Comparison of ENCODE assay signal across 31 cellular contexts in the genomic region with DNA sequence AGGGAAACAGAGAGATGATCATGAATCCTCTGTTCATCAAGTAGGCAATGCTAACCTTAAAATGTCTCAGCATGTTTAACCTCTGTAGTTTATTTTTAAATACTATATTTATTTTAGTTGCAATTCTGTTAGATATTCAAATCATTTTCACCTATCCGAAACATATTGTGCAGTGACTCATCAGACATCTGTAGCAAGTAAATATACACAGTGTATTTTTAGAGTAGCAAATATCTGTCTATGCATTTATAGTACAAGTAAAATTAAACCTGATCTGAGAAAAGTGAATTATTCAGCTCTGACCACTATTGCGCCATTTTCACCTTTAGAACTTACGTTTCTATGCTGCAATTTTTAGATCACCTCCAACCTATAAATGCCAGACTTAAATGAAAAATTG. TPM values are rescaled to one million over a fixed set of nuclear protein-coding genes. Genes with fewer than 3 reads are reported as not detected.
"Had no signal": no experiment of that assay in that cellular context is flagged by ENCODE, and none has a peak within 500 bp of the region (broad histone marks: within the 10 kb centered on the region; RNA-seq: fewer than 3 reads in every experiment).

No MANE protein-coding gene starts in this region.

- H3K27me3 ChIP-seq: adrenal gland, body of pancreas, cardiac muscle cell, dorsolateral prefrontal cortex, heart left ventricle had no signal

- FAIRE-seq: frontal cortex had no signal

- DNase-seq: activated CD4-positive, alpha-beta memory T cell treated with anti-CD3 and anti-CD28 coated beads for 36 hours; activated CD4-positive, alpha-beta T cell treated with anti-CD3 and anti-CD28 coated beads for 36 hours; activated CD4-positive, alpha-beta T cell treated with anti-CD3 and anti-CD28 coated beads, Interleukin-2, amount 10 ng/mL, durations not matched to agents 24 days and 14 days; activated CD4-positive, CD25-positive, alpha-beta regulatory T cell; activated CD4-positive, CD25-positive, alpha-beta regulatory T cell treated with anti-CD3 and anti-CD28 coated beads, Interleukin-2, amount 50 U/mL, for 72 hours; activated CD8-positive, alpha-beta memory T cell treated with anti-CD3 and anti-CD28 coated beads, Interleukin-2, amount 10 ng/mL, durations not matched to agents 7 days and 5 days; activated CD8-positive, alpha-beta memory T cell treated with anti-CD3 and anti-CD28 coated beads, Interleukin-2, amount 50 U/mL, for 4 hours; activated CD8-positive, alpha-beta T cell treated with anti-CD3 and anti-CD28 coated beads, Interleukin-2, amount 10 ng/mL, durations not matched to agents 7 days and 5 days; activated effector memory CD4-positive, alpha-beta T cell treated with anti-CD3 and anti-CD28 coated beads, Interleukin-2, amount 50 U/mL, for 16 hours; activated naive CD4-positive, alpha-beta T cell treated with anti-CD3 and anti-CD28 coated beads for 36 hours; activated naive CD8-positive, alpha-beta T cell treated with anti-CD3 and anti-CD28 coated beads for 36 hours; activated naive CD8-positive, alpha-beta T cell treated with anti-CD3 and anti-CD28 coated beads, Interleukin-2, amount 50 U/mL, for 24 hours; activated T-cell treated with anti-CD3 and anti-CD28 coated beads, Interleukin-2, amount 50 U/mL, for 1 hour; activated T-cell treated with anti-CD3 and anti-CD28 coated beads, Interleukin-2, amount 50 U/mL, for 48 hours; adrenal gland; amygdala; aorta; body of pancreas; central memory CD4-positive, alpha-beta T cell; dorsolateral prefrontal cortex; effector memory CD4-positive, alpha-beta T cell; endodermal cell; foreskin fibroblast; glutamatergic neuron; heart left ventricle; T-helper 2 cell had no signal

- H3K27ac ChIP-seq: adrenal gland, body of pancreas, cardiac muscle cell, coronary artery, dorsolateral prefrontal cortex, heart left ventricle had no signal

- H3K4me3 ChIP-seq: adrenal gland, body of pancreas, cardiac muscle cell, coronary artery, dorsolateral prefrontal cortex, heart left ventricle had no signal

- H3K9me3 ChIP-seq: adrenal gland, body of pancreas, heart left ventricle had no signal

- H3K4me1 ChIP-seq: adrenal gland, body of pancreas had no signal

- ATAC-seq: activated CD4-positive, alpha-beta T cell treated with anti-CD3 and anti-CD28 coated beads for 36 hours; activated CD8-positive, alpha-beta memory T cell treated with anti-CD3 and anti-CD28 coated beads, Interleukin-2, amount 10 ng/mL, durations not matched to agents 7 days and 5 days; activated CD8-positive, alpha-beta T cell treated with anti-CD3 and anti-CD28 coated beads, Interleukin-2, amount 10 ng/mL, durations not matched to agents 7 days and 5 days; activated naive CD8-positive, alpha-beta T cell treated with anti-CD3 and anti-CD28 coated beads, Interleukin-2, amount 50 U/mL, for 24 hours; body of pancreas; esophagus mucosa; heart left ventricle had no signal

- H3K36me3 ChIP-seq: adrenal gland, cardiac muscle cell, heart left ventricle had no signal

RNA-seq across cellular contexts. Expression of a gene that starts 24.3 kb away (rescaled TPM):
- total RNA-seq: activated CD4-positive, alpha-beta memory T cell treated with anti-CD3 and anti-CD28 coated beads for 36 hours; activated CD8-positive, alpha-beta memory T cell treated with anti-CD3 and anti-CD28 coated beads for 36 hours; activated CD8-positive, alpha-beta memory T cell treated with anti-CD3 and anti-CD28 coated beads, Interleukin-2, amount 10 ng/mL, durations not matched to agents 7 days and 5 days; activated naive CD4-positive, alpha-beta T cell treated with anti-CD3 and anti-CD28 coated beads for 36 hours had no signal
